Comparison of ENCODE assay signal across 8 cellular contexts in the genomic region with DNA sequence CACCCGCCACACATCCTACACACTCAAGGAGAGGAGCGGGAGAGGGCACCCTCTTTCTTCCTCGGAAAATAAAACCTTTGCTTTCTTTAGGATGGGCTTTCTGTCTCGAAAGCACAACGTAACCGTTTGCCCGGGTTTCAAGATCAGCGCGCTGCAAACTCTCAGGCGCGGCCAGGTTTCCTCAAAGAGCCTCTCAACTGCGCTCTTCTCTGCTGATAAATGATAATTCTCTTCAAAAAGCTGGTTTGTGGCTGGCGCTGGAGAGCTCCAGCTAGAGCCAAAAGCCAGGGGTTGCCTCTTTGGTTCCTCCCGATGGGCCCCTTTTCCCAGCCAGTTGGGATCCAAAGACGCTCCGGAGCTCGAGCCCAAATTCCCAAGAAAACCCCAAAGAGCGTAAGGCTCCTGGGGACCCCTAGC. TPM values are rescaled to one million over a fixed set of nuclear protein-coding genes. Genes with fewer than 3 reads are reported as not detected.
DNase-seq lines count a peak whose midpoint lies in the region; ATAC-seq lines count a peak whose summit lies in the region.

No MANE protein-coding gene starts in this region.

- peak overlapping the region; percentile 67 to 93 (median 79) for H3K4me3 Mint-ChIP-seq in CD8-positive, alpha-beta memory T cell
- peak overlapping the region; percentile 57 to 85 (median 72) for H3K4me3 Mint-ChIP-seq in naive B cell

- no peaks in the 10 kb centered on the region for H3K9me3 ChIP-seq in CD8-positive, alpha-beta memory T cell (ENCODE audit: low read length)
- H3K9me3 ChIP-seq in duodenal mucosa (ENCODE audit: control insufficient read depth in 1 of 2, low read length in 2 of 2), result no peaks in the 10 kb centered on the region

- H3K27me3 Mint-ChIP-seq in CD8-positive, alpha-beta memory T cell, result peaks cover 8 to 11% of the 10 kb centered on the region in 2 donors
- peaks cover 17 to 42% (median 28%) of the 10 kb centered on the region in 3 donors for H3K27me3 Mint-ChIP-seq in naive B cell

- H3K27ac Mint-ChIP-seq in CD8-positive, alpha-beta memory T cell, result peak overlapping the region in 3 of 8 donors; percentile 35 to 88 (median 66)
- no peak overlapping the region for H3K27ac Mint-ChIP-seq in naive B cell

- CTCF ChIA-PET in CD8-positive, alpha-beta memory T cell (lab: Charles Lee), result interaction anchor here (0.7 to 4.0 kb wide), 16 partner anchors 9 to 590 kb away, joined by 3 to 20 read pairs (median 4); no protein-coding TSS in a partner anchor

- H3K36me3 Mint-ChIP-seq in CD8-positive, alpha-beta memory T cell, result no peaks in the 10 kb centered on the region
- H3K36me3 Mint-ChIP-seq in naive B cell, result no peaks in the 10 kb centered on the region

- no peaks in the 10 kb centered on the region for H3K9me3 Mint-ChIP-seq in CD8-positive, alpha-beta memory T cell
- H3K9me3 Mint-ChIP-seq in naive B cell, result no peaks in the 10 kb centered on the region

- H3K4me1 ChIP-seq in CD8-positive, alpha-beta memory T cell (ENCODE audit: insufficient read depth, low read length), result peaks cover 12% of the 10 kb centered on the region
- H3K4me1 ChIP-seq in duodenal mucosa (ENCODE audit: control insufficient read depth in 1 of 2, insufficient read depth in 2 of 2, low read length in 2 of 2), result peaks cover 0 to 12% of the 10 kb centered on the region in 2 donors

- peak; percentile 10 for ATAC-seq in GM21529 (IDR thresholded peaks at IDR 0.05; ENCODE audit: unreplicated experiment)
- ATAC-seq in naive B cell (ENCODE audit: low read depth in 2 of 2), result peak in 1 of 2 donors; percentile 12

- POLR2A ChIA-PET in CD8-positive, alpha-beta memory T cell (lab: Charles Lee), result no interaction called here

- H3K36me3 ChIP-seq in CD8-positive, alpha-beta memory T cell (ENCODE audit: insufficient read depth, low read length), result no peaks in the 10 kb centered on the region
- H3K36me3 ChIP-seq in duodenal mucosa (ENCODE audit: control insufficient read depth in 1 of 2, insufficient read depth in 2 of 2, low read length in 2 of 2), result no peaks in the 10 kb centered on the region

- H3K27ac ChIP-seq in CD8-positive, alpha-beta memory T cell (ENCODE audit: low read depth, low read length), result no peak overlapping the region
- no peak overlapping the region for H3K27ac ChIP-seq in duodenal mucosa (ENCODE audit: low read depth, low read length)

- peaks cover 13% of the 10 kb centered on the region for H3K27me3 ChIP-seq in CD8-positive, alpha-beta memory T cell (ENCODE audit: insufficient read depth, low read length, poor library complexity, severe bottlenecking)
- H3K27me3 ChIP-seq in duodenal mucosa (ENCODE audit: control insufficient read depth in 1 of 2, insufficient read depth in 2 of 2, low read length in 2 of 2), result peaks cover 3 to 6% of the 10 kb centered on the region in 2 donors

- no peak overlapping the region for H3K4me3 ChIP-seq in CD8-positive, alpha-beta memory T cell (ENCODE audit: low read length)
- peak overlapping the region; percentile 61 to 62 for H3K4me3 ChIP-seq in duodenal mucosa (ENCODE audit: low read depth in 1 of 2, low read length in 2 of 2)

- DNase-seq in CD8-positive, alpha-beta memory T cell, result peak in 1 of 5 donors; percentile 2
- DNase-seq in NCI-H345 treated with DMSO at 0.1 percent for 48 hours (lab: John Stamatoyannopoulos, UW; ENCODE audit: unreplicated experiment) (peak; percentile 72), naive B cell (no peak), 8988T (no peak), GM19240 (ENCODE audit: insufficient read length, low spot score) (no peak), pons (ENCODE audit: low spot score) (no peak)

- peaks cover 27 to 38% (median 34%) of the 10 kb centered on the region in 3 donors for H3K4me1 Mint-ChIP-seq in CD8-positive, alpha-beta memory T cell
- H3K4me1 Mint-ChIP-seq in naive B cell, result peaks cover 6 to 15% (median 14%) of the 10 kb centered on the region in 3 donors

- H3K9ac ChIP-seq in duodenal mucosa (ENCODE audit: low read depth in 1 of 2, low read length in 2 of 2), result peak overlapping the region in 1 of 2 donors; percentile 32

RNA-seq across cellular contexts. Expression of gene PLCB1, which starts 0.5 kb away (rescaled TPM):
- total RNA-seq in CD8-positive, alpha-beta memory T cell, result 1 to 10 TPM; 8.5 to 9.9 TPM
- 8.8 TPM for polyA plus RNA-seq in CD8-positive, alpha-beta memory T cell
- polyA plus RNA-seq in naive B cell (ENCODE audit: low read depth in 6 of 6), result under 1 TPM in 4 of 6 donors, not detected in 2; 0.27 to 0.79 (median 0.54) TPM
